15 cellular contexts compared by ENCODE assay signal in the genomic region with DNA sequence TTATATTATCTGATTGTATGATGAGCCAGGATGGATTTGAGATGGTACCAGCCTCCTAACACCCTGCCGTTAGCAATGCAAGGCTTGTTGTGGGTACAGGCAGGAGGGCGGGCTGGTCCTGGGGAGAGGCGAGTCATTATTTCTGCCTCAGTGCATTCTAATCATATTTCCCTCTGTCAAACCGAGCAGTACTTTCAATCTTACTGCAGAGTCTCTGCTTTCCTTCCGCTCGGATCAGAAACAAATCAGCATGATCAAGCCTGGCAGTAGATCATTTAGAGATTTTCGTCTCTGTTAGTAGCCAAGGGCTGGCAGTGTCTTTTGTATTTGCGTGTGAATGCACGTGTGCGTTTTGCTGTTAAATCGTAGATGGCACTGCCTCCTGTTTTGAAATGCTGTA.
DNase-seq lines count a peak whose midpoint lies in the region; ATAC-seq and TF ChIP-seq lines count a peak whose summit lies in the region.
"Had no signal": no experiment of that assay in that cellular context is flagged by ENCODE, and none has a peak within 500 bp of the region (broad histone marks: within the 10 kb centered on the region; RNA-seq: fewer than 3 reads in every experiment).

No MANE protein-coding gene starts in this region.

- H3K27me3 Mint-ChIP-seq in activated CD8-positive, alpha-beta T cell treated with anti-CD3 and anti-CD28 coated beads for 36 hours: no peaks in the 10 kb centered on the region

- peak in 1 of 2 experiments; percentile 12; a peak in 1 of 4 replicates for TF ChIP-seq EP300 in SK-N-SH (IDR thresholded peaks at IDR 0.05; ENCODE audit: borderline replicate concordance in 1 of 2, low read depth in 1 of 2, low read length in 1 of 2)

- H3K4me1 Mint-ChIP-seq in activated CD8-positive, alpha-beta T cell treated with anti-CD3 and anti-CD28 coated beads for 36 hours (ENCODE audit: low read depth): no peaks in the 10 kb centered on the region

- H3K79me2 ChIP-seq in SK-N-SH (ENCODE audit: insufficient read depth): no peaks in the 10 kb centered on the region

- H2AFZ ChIP-seq in SK-N-SH (ENCODE audit: low read depth): no peak overlapping the region

- peaks cover 0 to 10% of the 10 kb centered on the region in 2 experiments; a peak in 3 of 4 replicates for H3K4me1 ChIP-seq in SK-N-SH (ENCODE audit: control insufficient read depth in 1 of 2, insufficient read depth in 2 of 2, low read depth in 1 of 2, low read length in 1 of 2)
- no peaks in the 10 kb centered on the region for H3K4me1 ChIP-seq in adipocyte (ENCODE audit: control insufficient read depth, insufficient read depth, low read length)

- H3K36me3 ChIP-seq in SK-N-SH (replicated peaks in 1 of 2; ENCODE audit: control insufficient read depth in 1 of 2, insufficient read depth in 2 of 2, low read length in 1 of 2) (no peaks in the 10 kb centered on the region), adipocyte (ENCODE audit: control insufficient read depth, insufficient read depth, low read length, severe bottlenecking) (no peaks in the 10 kb centered on the region)

- H4K20me1 ChIP-seq in SK-N-SH (ENCODE audit: insufficient read depth): no peaks in the 10 kb centered on the region

- H3K4me2 ChIP-seq in SK-N-SH: no peak overlapping the region

- 19% methylated on average over 11 of the region's 11 CpGs for WGBS in SK-N-SH (ENCODE audit: low lambda C conversion rate)

- H3F3A ChIP-seq in SK-N-SH (replicated peaks; ENCODE audit: insufficient read depth): no peaks in the 10 kb centered on the region

- POLR2A ChIA-PET in SK-N-SH (lab: Yijun Ruan, JAX): no interaction called here
- POLR2A ChIA-PET in activated CD8-positive, alpha-beta T cell treated with anti-CD3 and anti-CD28 coated beads for 36 hours (lab: Charles Lee): no interaction called here

- intact Hi-C loops in activated CD8-positive, alpha-beta T cell treated with anti-CD3 and anti-CD28 coated beads for 36 hours (cut with micrococcal nuclease): no loop called here

- H3K9me3 ChIP-seq in SK-N-SH (no peaks in the 10 kb centered on the region), adipocyte (ENCODE audit: control insufficient read depth, low read length) (no peaks in the 10 kb centered on the region)

- no peak overlapping the region for H3K27ac Mint-ChIP-seq in activated CD8-positive, alpha-beta T cell treated with anti-CD3 and anti-CD28 coated beads for 36 hours
- H3K27ac Mint-ChIP-seq: activated T-helper 1 cell treated with anti-CD3 and anti-CD28 coated beads, Interleukin-12 subunit alpha, Interleukin-12 subunit beta, Interleukin-2, Interleukin-4 antibody, amounts not matched to agents 30 ng/mL and 10 ng/mL and 1 ng/mL, durations not matched to agents 14 hours and 24 hours and 36 hours had no signal

- TF ChIP-seq RAD21 in SK-N-SH (IDR thresholded peaks at IDR 0.05; ENCODE audit: low read length): no peak

- TF ChIP-seq CTCF in SK-N-SH (IDR thresholded peaks at IDR 0.05): no peak
- no peak for TF ChIP-seq CTCF in activated CD8-positive, alpha-beta T cell treated with anti-CD3 and anti-CD28 coated beads for 36 hours (IDR thresholded peaks at IDR 0.05)

- H3K9ac ChIP-seq in SK-N-SH: no peak overlapping the region
- H3K9ac ChIP-seq in adipocyte (ENCODE audit: low read length): no peak overlapping the region

- no peak overlapping the region; a peak in 2 of 4 replicates for H3K4me3 ChIP-seq in SK-N-SH (ENCODE audit: low read depth in 2 of 2, low read length in 1 of 2)
- H3K4me3 ChIP-seq in adipocyte (ENCODE audit: low read length): peak overlapping the region; percentile 44

- no peak overlapping the region for H3K4me3 Mint-ChIP-seq in activated CD8-positive, alpha-beta T cell treated with anti-CD3 and anti-CD28 coated beads for 36 hours
- H3K4me3 Mint-ChIP-seq: activated T-helper 1 cell treated with anti-CD3 and anti-CD28 coated beads, Interleukin-12 subunit alpha, Interleukin-12 subunit beta, Interleukin-2, Interleukin-4 antibody, amounts not matched to agents 30 ng/mL and 10 ng/mL and 1 ng/mL, durations not matched to agents 14 hours and 24 hours and 36 hours had no signal

- ATAC-seq in SK-N-SH treated with all-trans-retinoic acid at 6 μM for 48 hours: no peak
- peak; percentile 40 for ATAC-seq in HG02884 (IDR thresholded peaks at IDR 0.05; ENCODE audit: unreplicated experiment)
- no peak for ATAC-seq in activated CD4-positive, CD25-positive, alpha-beta regulatory T cell treated with anti-CD3 and anti-CD28 coated beads, Interleukin-2, amount 50 U/mL, for 24 hours
- ATAC-seq in stimulated activated naive CD8-positive, alpha-beta T cell treated with anti-CD3 and anti-CD28 coated beads, Interleukin-15, Interleukin-2, amounts not matched to agents 100 U/mL and 50 U/mL, for 24 hours: no peak
- no peak for ATAC-seq in activated CD8-positive, alpha-beta T cell treated with anti-CD3 and anti-CD28 coated beads for 36 hours
- ATAC-seq: left colon, PC-3 had no signal

- no peaks in the 10 kb centered on the region for H3K36me3 Mint-ChIP-seq in activated CD8-positive, alpha-beta T cell treated with anti-CD3 and anti-CD28 coated beads for 36 hours (ENCODE audit: low read depth)

- H3K27me3 ChIP-seq in SK-N-SH (ENCODE audit: insufficient read depth) (no peaks in the 10 kb centered on the region), adipocyte (replicated peaks; ENCODE audit: control insufficient read depth, insufficient read depth, low read length) (no peaks in the 10 kb centered on the region)

- H3K27ac ChIP-seq in SK-N-SH (ENCODE audit: low read depth in 2 of 2, low read length in 1 of 2): no peak overlapping the region; a peak in 1 of 4 replicates
- H3K27ac ChIP-seq: 22Rv1 had no signal

- DNase-seq in SK-N-SH (peak; percentile 45), adipocyte (ENCODE audit: low read depth) (peak; percentile 43), superior temporal gyrus (ENCODE audit: extremely low spot score) (no peak)
- no peak for DNase-seq in stimulated activated naive CD8-positive, alpha-beta T cell treated with anti-CD3 and anti-CD28 coated beads, Interleukin-15, Interleukin-2, amounts not matched to agents 100 U/mL and 50 U/mL, for 24 hours
- DNase-seq in activated CD8-positive, alpha-beta T cell treated with anti-CD3 and anti-CD28 coated beads for 36 hours: no peak
- DNase-seq: DND-41; left colon; NCI-H1105; PC-3; stimulated activated CD4-positive, alpha-beta T cell treated with anti-CD3 and anti-CD28 coated beads, Interleukin-4, amount 100 ng/mL, for 1 hour had no signal

- H3K9me2 ChIP-seq in SK-N-SH: no peaks in the 10 kb centered on the region

- CTCF ChIA-PET in SK-N-SH (lab: Yijun Ruan, JAX): no interaction called here
- CTCF ChIA-PET in activated CD8-positive, alpha-beta T cell treated with anti-CD3 and anti-CD28 coated beads for 36 hours (lab: Charles Lee): no interaction called here

- H3K9me3 Mint-ChIP-seq in activated CD8-positive, alpha-beta T cell treated with anti-CD3 and anti-CD28 coated beads for 36 hours: no peaks in the 10 kb centered on the region
- H3K9me3 Mint-ChIP-seq: activated T-helper 1 cell treated with anti-CD3 and anti-CD28 coated beads, Interleukin-12 subunit alpha, Interleukin-12 subunit beta, Interleukin-2, Interleukin-4 antibody, amounts not matched to agents 30 ng/mL and 10 ng/mL and 1 ng/mL, durations not matched to agents 14 hours and 24 hours and 36 hours had no signal

TF ChIP-seq in SK-N-SH, 30 proteins besides CTCF, POLR2A, EP300 and RAD21:
- TF ChIP-seq, protein P1, sequence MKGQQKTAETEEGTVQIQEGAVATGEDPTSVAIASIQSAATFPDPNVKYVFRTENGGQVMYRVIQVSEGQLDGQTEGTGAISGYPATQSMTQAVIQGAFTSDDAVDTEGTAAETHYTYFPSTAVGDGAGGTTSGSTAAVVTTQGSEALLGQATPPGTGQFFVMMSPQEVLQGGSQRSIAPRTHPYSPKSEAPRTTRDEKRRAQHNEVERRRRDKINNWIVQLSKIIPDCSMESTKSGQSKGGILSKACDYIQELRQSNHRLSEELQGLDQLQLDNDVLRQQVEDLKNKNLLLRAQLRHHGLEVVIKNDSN (IDR thresholded peaks at IDR 0.05; ENCODE audit: borderline replicate concordance, low read depth): no peak
- TF ChIP-seq SMC3 (IDR thresholded peaks at IDR 0.05; ENCODE audit: low read depth, low read length): no peak
- TF ChIP-seq GATA2 (CRISPR knock-in tag; IDR thresholded peaks at IDR 0.05): peak; percentile 69; the same call in 1 of the 2 replicates

TF ChIP-seq in SK-N-SH treated with all-trans-retinoic acid at 6 μM for 48 hours, 23 proteins besides CTCF, POLR2A, EP300 and RAD21 (continues in another document):
- TF ChIP-seq, protein P2, sequence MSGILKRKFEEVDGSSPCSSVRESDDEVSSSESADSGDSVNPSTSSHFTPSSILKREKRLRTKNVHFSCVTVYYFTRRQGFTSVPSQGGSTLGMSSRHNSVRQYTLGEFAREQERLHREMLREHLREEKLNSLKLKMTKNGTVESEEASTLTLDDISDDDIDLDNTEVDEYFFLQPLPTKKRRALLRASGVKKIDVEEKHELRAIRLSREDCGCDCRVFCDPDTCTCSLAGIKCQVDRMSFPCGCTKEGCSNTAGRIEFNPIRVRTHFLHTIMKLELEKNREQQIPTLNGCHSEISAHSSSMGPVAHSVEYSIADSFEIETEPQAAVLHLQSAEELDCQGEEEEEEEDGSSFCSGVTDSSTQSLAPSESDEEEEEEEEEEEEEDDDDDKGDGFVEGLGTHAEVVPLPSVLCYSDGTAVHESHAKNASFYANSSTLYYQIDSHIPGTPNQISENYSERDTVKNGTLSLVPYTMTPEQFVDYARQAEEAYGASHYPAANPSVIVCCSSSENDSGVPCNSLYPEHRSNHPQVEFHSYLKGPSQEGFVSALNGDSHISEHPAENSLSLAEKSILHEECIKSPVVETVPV (CRISPR knock-in tag; IDR thresholded peaks at IDR 0.05): no peak
- TF ChIP-seq RARB (CRISPR knock-in tag; IDR thresholded peaks at IDR 0.05) (no peak), ARNTL (CRISPR knock-in tag; IDR thresholded peaks at IDR 0.05; ENCODE audit: borderline replicate concordance, low read depth) (no peak), TCF4 (CRISPR knock-in tag; IDR thresholded peaks at IDR 0.05; ENCODE audit: borderline replicate concordance) (no peak), BACH2 (CRISPR knock-in tag; IDR thresholded peaks at IDR 0.05; ENCODE audit: borderline replicate concordance) (no peak), ZC3H10 (CRISPR knock-in tag; IDR thresholded peaks at IDR 0.05) (no peak)
- TF ChIP-seq, protein P3, sequence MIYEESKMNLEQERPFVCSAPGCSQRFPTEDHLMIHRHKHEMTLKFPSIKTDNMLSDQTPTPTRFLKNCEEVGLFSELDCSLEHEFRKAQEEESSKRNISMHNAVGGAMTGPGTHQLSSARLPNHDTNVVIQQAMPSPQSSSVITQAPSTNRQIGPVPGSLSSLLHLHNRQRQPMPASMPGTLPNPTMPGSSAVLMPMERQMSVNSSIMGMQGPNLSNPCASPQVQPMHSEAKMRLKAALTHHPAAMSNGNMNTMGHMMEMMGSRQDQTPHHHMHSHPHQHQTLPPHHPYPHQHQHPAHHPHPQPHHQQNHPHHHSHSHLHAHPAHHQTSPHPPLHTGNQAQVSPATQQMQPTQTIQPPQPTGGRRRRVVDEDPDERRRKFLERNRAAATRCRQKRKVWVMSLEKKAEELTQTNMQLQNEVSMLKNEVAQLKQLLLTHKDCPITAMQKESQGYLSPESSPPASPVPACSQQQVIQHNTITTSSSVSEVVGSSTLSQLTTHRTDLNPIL (CRISPR knock-in tag; IDR thresholded peaks at IDR 0.05; ENCODE audit: low read depth): no peak

Comparison
In these comparisons a context has a peak if more than half of its experiments do, and no peak if none do; other contexts are left out.
1. DNase-seq: peak in SK-N-SH (single experiment) and adipocyte (single experiment); none in superior temporal gyrus (single experiment), stimulated activated naive CD8-positive, alpha-beta T cell treated with anti-CD3 and anti-CD28 coated beads, Interleukin-15, Interleukin-2, amounts not matched to agents 100 U/mL and 50 U/mL, for 24 hours (single experiment) and activated CD8-positive, alpha-beta T cell treated with anti-CD3 and anti-CD28 coated beads for 36 hours (single experiment).